8 cellular contexts compared by ENCODE assay signal in the genomic region with DNA sequence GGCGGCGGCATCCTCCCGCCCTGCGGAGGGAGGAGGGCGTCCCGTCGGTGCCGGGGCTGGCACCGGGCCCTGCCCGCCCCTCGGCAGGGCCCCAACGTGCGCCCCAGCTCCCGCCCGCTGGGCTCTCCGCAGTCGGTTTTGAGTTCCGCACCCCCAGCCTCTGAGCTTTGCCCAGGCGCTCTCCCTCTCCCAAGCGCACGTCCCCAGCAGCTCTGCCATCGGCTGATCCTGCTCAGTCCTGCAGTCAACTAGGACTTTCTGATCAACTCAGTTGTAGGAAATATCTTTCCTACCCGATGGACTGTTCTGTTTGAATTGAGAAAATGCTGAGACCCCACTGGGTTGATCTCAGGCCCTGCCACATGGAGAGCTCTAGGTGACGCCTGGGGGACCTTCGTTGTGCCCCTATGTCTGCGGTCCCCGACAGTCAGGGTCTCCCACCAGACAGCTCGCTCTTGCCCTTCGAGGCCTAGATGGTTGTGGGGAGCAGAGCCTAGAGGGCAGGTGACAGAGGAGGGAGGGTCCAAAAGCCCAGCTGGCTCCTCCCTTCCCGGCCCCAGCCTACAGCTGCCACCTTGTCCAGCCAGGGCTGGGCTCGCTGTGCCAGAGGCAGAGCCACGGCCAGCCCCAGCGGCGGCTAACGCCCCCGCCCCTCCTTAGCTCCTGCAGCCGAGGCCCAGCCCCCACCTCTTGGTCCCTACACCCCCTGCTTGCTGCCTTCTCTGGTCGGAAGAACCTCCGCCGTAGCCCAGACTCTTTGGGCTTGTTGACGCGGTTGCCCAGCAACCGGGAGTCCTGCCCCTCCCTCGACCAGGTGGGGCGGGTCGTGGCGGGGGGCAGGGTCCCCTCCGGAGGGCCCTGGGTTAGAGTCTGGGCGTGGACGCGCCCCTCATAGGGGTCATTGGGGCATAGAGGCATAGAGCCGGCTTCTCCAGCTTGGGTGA. TPM values are rescaled to one million over a fixed set of nuclear protein-coding genes. Genes with fewer than 3 reads are reported as not detected.
A peak's percentile ranks its signal among the peaks of the same experiment; 100 is the strongest.
DNase-seq lines count a peak whose midpoint lies in the region; ATAC-seq and TF ChIP-seq lines count a peak whose summit lies in the region.

TSS of gene LKAAEAR1 (minus strand) at position 190 of the 944 bp plus-strand sequence. CDS start at position 11, 179 bp downstream.

- peak in 1 of 2 donors; percentile 6 for TF ChIP-seq POLR2A in gastroesophageal sphincter (IDR thresholded peaks at IDR 0.05)
- no peak for TF ChIP-seq POLR2A in GM18505 (IDR thresholded peaks at IDR 0.05; ENCODE audit: borderline replicate concordance, extremely low read depth, insufficient read depth, insufficient read length)

- peaks cover 22% of the 10 kb centered on the region for H3K4me1 ChIP-seq in SJSA1 (replicated peaks)
- H3K4me1 ChIP-seq in gastroesophageal sphincter, result peaks cover 0 to 38% (median 10%) of the 10 kb centered on the region in 3 donors

- WGBS in gastroesophageal sphincter (ENCODE audit: low coverage in 1 of 2), 2 donors, result 0% methylated on average over 3 of the region's 52 CpGs; no CpG with 5 or more reads in 1 of the 2 donors

- H3K9me3 ChIP-seq in SJSA1 (replicated peaks) (peaks cover 6% of the 10 kb centered on the region), gastroesophageal sphincter (peaks cover 0 to 3% (median 0%) of the 10 kb centered on the region in 3 donors)

- H3K27me3 ChIP-seq in SJSA1 (replicated peaks) (peaks cover 41% of the 10 kb centered on the region), gastroesophageal sphincter (peaks cover 57% of the 10 kb centered on the region)

- H3K4me3 ChIP-seq in SJSA1 (peak within 1 kb of the TSS; percentile 35), gastroesophageal sphincter (peak within 1 kb of the TSS; percentile 23 to 62), skin epidermis (peak within 1 kb of the TSS; percentile 23 to 59 (median 43))

- no peak for ATAC-seq in gastroesophageal sphincter
- ATAC-seq in GM18505 (IDR thresholded peaks at IDR 0.05; ENCODE audit: unreplicated experiment), result no peak

- peak in 2 of 3 experiments; percentile 67 to 69 for DNase-seq in NCI-H1417 (lab: John Stamatoyannopoulos, UW)
- no peak for DNase-seq in NCI-H1417 treated with DMSO at 0.1 percent for 48 hours (lab: John Stamatoyannopoulos, UW)
- DNase-seq in SJSA1 (ENCODE audit: low read depth in 1 of 2, low spot score in 2 of 2), result no peak
- no peak for DNase-seq in activated CD4-positive, alpha-beta T cell treated with anti-CD3 and anti-CD28 coated beads, Interleukin-2, amount 50 U/mL, for 48 hours
- DNase-seq in stimulated activated CD8-positive, alpha-beta memory T cell treated with anti-CD3 and anti-CD28 coated beads, Interleukin-4, amount 100 ng/mL, for 48 hours, result no peak

- no peak for TF ChIP-seq EP300 in gastroesophageal sphincter (IDR thresholded peaks at IDR 0.05)

- H3K36me3 ChIP-seq in SJSA1 (no peaks in the 10 kb centered on the region; the same call in 1 of the 2 replicates), gastroesophageal sphincter (no peaks in the 10 kb centered on the region)

- H3K27ac ChIP-seq in SJSA1, result no peak within 1 kb of the TSS
- H3K27ac ChIP-seq in gastroesophageal sphincter, result no peak within 1 kb of the TSS
- H3K27ac ChIP-seq in skin epidermis, result peak within 1 kb of the TSS in 2 of 21 experiments; percentile 11 to 27

- no peak for TF ChIP-seq CTCF in gastroesophageal sphincter (IDR thresholded peaks at IDR 0.05)

RNA-seq across cellular contexts. Expression of gene LKAAEAR1, which starts in this region (rescaled TPM):
- 0.24 and 6.6 TPM in 2 replicates for total RNA-seq in SJSA1 (2014; rRNA removed; shearing (Covaris generic))
- under 1 TPM in 1 of 4 donors, not detected in 3; 0.81 TPM for total RNA-seq in gastroesophageal sphincter

Comparison
In these comparisons a context has a peak if more than half of its experiments do, and no peak if none do; other contexts are left out.
1. DNase-seq: peak in NCI-H1417 (2 of 3); none in NCI-H1417 treated with DMSO at 0.1 percent for 48 hours (single experiment), SJSA1 (0 of 2), activated CD4-positive, alpha-beta T cell treated with anti-CD3 and anti-CD28 coated beads, Interleukin-2, amount 50 U/mL, for 48 hours (0 of 2) and stimulated activated CD8-positive, alpha-beta memory T cell treated with anti-CD3 and anti-CD28 coated beads, Interleukin-4, amount 100 ng/mL, for 48 hours (single experiment).
2. Peak in every context shown above with its lines, with median percentiles within 50 percentile points of each other: H3K4me3 ChIP-seq.